Comparison of ENCODE assay signal across 9 cellular contexts in the genomic region with DNA sequence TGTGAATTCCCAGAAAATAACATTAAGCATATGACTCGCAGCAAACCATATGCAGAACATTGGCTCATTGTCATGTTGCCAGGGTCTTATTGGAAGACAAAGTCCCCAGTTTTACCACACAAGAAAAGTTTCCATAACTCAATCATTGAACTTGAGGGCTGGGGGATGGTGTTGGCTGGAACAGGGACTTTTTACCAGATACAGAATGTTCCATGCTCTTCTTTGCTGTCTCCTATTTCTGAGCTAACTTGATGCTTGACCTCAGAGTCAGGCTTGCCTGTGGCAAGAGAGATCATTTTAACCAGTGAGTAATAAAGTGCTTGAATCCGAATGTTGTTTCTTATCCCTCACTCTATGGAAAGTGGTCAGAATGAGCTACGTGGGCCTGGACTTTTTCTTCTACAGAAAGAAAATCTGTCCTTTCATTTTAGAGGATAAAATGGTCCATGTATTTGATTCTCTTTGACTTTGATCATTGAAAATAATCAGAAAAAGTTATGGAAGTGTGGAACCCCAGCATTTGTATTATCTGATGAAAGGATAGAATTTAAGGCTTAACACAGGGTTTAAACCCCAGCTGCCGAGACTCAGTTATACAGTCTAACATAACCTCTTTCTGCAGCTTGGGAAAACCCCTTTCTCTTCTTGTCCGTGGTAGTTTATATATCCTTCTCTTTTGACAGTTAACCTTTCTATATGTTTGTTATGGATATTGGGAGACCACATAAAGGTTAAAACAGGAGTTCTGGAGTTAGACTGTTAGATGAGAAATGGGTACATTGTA.
DNase-seq lines count a peak whose midpoint lies in the region; ATAC-seq lines count a peak whose summit lies in the region.
"Had no signal": no experiment of that assay in that cellular context is flagged by ENCODE, and none has a peak within 500 bp of the region (broad histone marks: within the 10 kb centered on the region; RNA-seq: fewer than 3 reads in every experiment).

No MANE protein-coding gene starts in this region.

- H3K27ac Mint-ChIP-seq in activated CD4-positive, alpha-beta memory T cell treated with anti-CD3 and anti-CD28 coated beads, Interleukin-2, amount 10 ng/mL, durations not matched to agents 7 days and 5 days = peak overlapping the region; percentile 96

- peaks cover 54% of the 10 kb centered on the region for H3K4me1 Mint-ChIP-seq in activated CD4-positive, alpha-beta memory T cell treated with anti-CD3 and anti-CD28 coated beads, Interleukin-2, amount 10 ng/mL, durations not matched to agents 7 days and 5 days

- peaks cover 45% of the 10 kb centered on the region for H3K36me3 Mint-ChIP-seq in activated CD4-positive, alpha-beta memory T cell treated with anti-CD3 and anti-CD28 coated beads, Interleukin-2, amount 10 ng/mL, durations not matched to agents 7 days and 5 days (ENCODE audit: low read depth)

- peak overlapping the region in 2 of 5 donors; percentile 7 to 63 for H3K9ac ChIP-seq in subcutaneous abdominal adipose tissue (ENCODE audit: low read length in 5 of 5)

- H3K27me3 Mint-ChIP-seq in activated CD4-positive, alpha-beta memory T cell treated with anti-CD3 and anti-CD28 coated beads, Interleukin-2, amount 10 ng/mL, durations not matched to agents 7 days and 5 days = no peaks in the 10 kb centered on the region
- H3K27me3 Mint-ChIP-seq: brain had no signal

- no peak overlapping the region for H3K4me3 ChIP-seq in subcutaneous abdominal adipose tissue (ENCODE audit: low read depth in 1 of 5, low read length in 5 of 5)

- no peaks in the 10 kb centered on the region for H3K9me3 Mint-ChIP-seq in activated CD4-positive, alpha-beta memory T cell treated with anti-CD3 and anti-CD28 coated beads, Interleukin-2, amount 10 ng/mL, durations not matched to agents 7 days and 5 days
- H3K9me3 Mint-ChIP-seq: brain had no signal

- H3K27ac ChIP-seq in subcutaneous abdominal adipose tissue (ENCODE audit: low read depth, low read length) = peak overlapping the region; percentile 25

- POLR2A ChIA-PET in activated CD4-positive, alpha-beta memory T cell treated with anti-CD3 and anti-CD28 coated beads, Interleukin-2, amount 10 ng/mL, durations not matched to agents 7 days and 5 days (lab: Charles Lee) = interaction anchor here (0.8 to 29.7 kb wide), 11 partner anchors 9 to 72 kb away, joined by 3 to 2499 read pairs (median 8); a partner anchor contains a TSS

- H3K4me1 ChIP-seq in subcutaneous abdominal adipose tissue (ENCODE audit: control insufficient read depth in 5 of 5, insufficient read depth in 5 of 5, low read length in 5 of 5) = peaks cover 0 to 30% (median 17%) of the 10 kb centered on the region in 5 donors

- no peak for ATAC-seq in HG03025 (IDR thresholded peaks at IDR 0.05; ENCODE audit: low FRiP score, unreplicated experiment)

- no peaks in the 10 kb centered on the region for H3K9me3 ChIP-seq in subcutaneous abdominal adipose tissue (ENCODE audit: control insufficient read depth in 5 of 5, low read length in 5 of 5)

- peak; percentile 57 to 58 for DNase-seq in activated CD4-positive, alpha-beta T cell treated with anti-CD3 and anti-CD28 coated beads for 4 hours
- DNase-seq in activated CD4-positive, alpha-beta T cell treated with anti-CD3 and anti-CD28 coated beads, Interleukin-2, amount 50 U/mL, for 1 hour = no peak
- no peak for DNase-seq in activated CD4-positive, alpha-beta memory T cell treated with anti-CD3 and anti-CD28 coated beads, Interleukin-2, amount 10 ng/mL, durations not matched to agents 7 days and 5 days
- DNase-seq in glomerular visceral epithelial cell (ENCODE audit: extremely low spot score) = peak; percentile 66
- no peak for DNase-seq in Kasumi-1 (lab: John Stamatoyannopoulos, UW)
- no peak for DNase-seq in DMS79 treated with DMSO at 0.1 percent for 48 hours (lab: John Stamatoyannopoulos, UW)

- H3K36me3 ChIP-seq in subcutaneous abdominal adipose tissue (ENCODE audit: control insufficient read depth in 5 of 5, insufficient read depth in 5 of 5, low read length in 5 of 5) = peaks cover 0 to 4% (median 0%) of the 10 kb centered on the region in 5 donors

- CTCF ChIA-PET in activated CD4-positive, alpha-beta memory T cell treated with anti-CD3 and anti-CD28 coated beads, Interleukin-2, amount 10 ng/mL, durations not matched to agents 7 days and 5 days (lab: Charles Lee) = interaction anchor here (0.6 to 5.2 kb wide), 5 partner anchors 39 to 139 kb away, joined by 3 to 62 read pairs (median 3); a partner anchor contains a TSS

- H3K4me3 Mint-ChIP-seq in activated CD4-positive, alpha-beta memory T cell treated with anti-CD3 and anti-CD28 coated beads, Interleukin-2, amount 10 ng/mL, durations not matched to agents 7 days and 5 days = peak overlapping the region; percentile 77
- H3K4me3 Mint-ChIP-seq: brain had no signal

- no peaks in the 10 kb centered on the region for H3K27me3 ChIP-seq in subcutaneous abdominal adipose tissue (ENCODE audit: control insufficient read depth in 5 of 5, insufficient read depth in 4 of 5, low read length in 5 of 5)

Comparison
In these comparisons a context has a peak if more than half of its experiments do, and no peak if none do; other contexts are left out.
1. DNase-seq: peak in activated CD4-positive, alpha-beta T cell treated with anti-CD3 and anti-CD28 coated beads for 4 hours (2 of 2) and glomerular visceral epithelial cell (single experiment); none in activated CD4-positive, alpha-beta T cell treated with anti-CD3 and anti-CD28 coated beads, Interleukin-2, amount 50 U/mL, for 1 hour (single experiment), activated CD4-positive, alpha-beta memory T cell treated with anti-CD3 and anti-CD28 coated beads, Interleukin-2, amount 10 ng/mL, durations not matched to agents 7 days and 5 days (single experiment), Kasumi-1 (0 of 2) and DMS79 treated with DMSO at 0.1 percent for 48 hours (single experiment).